23 cellular contexts compared by ENCODE assay signal in genomic region chr11:115475564-115475963, GRCh38.
"Had no signal": no experiment of that assay in that cellular context is flagged by ENCODE, and none has a peak within 500 bp of the region (broad histone marks: within the 10 kb centered on the region; RNA-seq: fewer than 3 reads in every experiment).

No MANE protein-coding gene starts in this region.

- H3K4me1 ChIP-seq: esophagus muscularis mucosa, foreskin keratinocyte, gastroesophageal sphincter, left ventricle myocardium inferior, lower lobe of right lung had no signal

- H3K9me3 ChIP-seq: esophagus muscularis mucosa, gastroesophageal sphincter, heart left ventricle, left ventricle myocardium inferior, lower lobe of right lung had no signal

- H3K4me3 ChIP-seq: coronary artery, dorsolateral prefrontal cortex, esophagus muscularis mucosa, gastroesophageal sphincter, heart left ventricle, hepatocyte, left ventricle myocardium inferior, lower lobe of right lung had no signal

- H3K27me3 ChIP-seq: dorsolateral prefrontal cortex, esophagus muscularis mucosa, foreskin keratinocyte, gastroesophageal sphincter, heart left ventricle, hepatocyte had no signal

- H2AFZ ChIP-seq: hepatocyte had no signal

- H3K36me3 ChIP-seq: esophagus muscularis mucosa, gastroesophageal sphincter, heart left ventricle, left ventricle myocardium inferior, lower lobe of right lung had no signal

- H3K4me2 ChIP-seq: hepatocyte had no signal

- DNase-seq: dermis blood vessel endothelial cell; dorsolateral prefrontal cortex; effector CD4-positive, alpha-beta T cell; effector memory CD4-positive, alpha-beta T cell; foreskin keratinocyte; heart left ventricle; hypothalamus; immature natural killer cell; islet precursor cell; kidney; kidney glomerular epithelial cell; left colon; left ventricle myocardium inferior; lower lobe of right lung; mesenchymal stem cell; naive thymus-derived CD4-positive, alpha-beta T cell had no signal

- FAIRE-seq: colon, endothelial cell of umbilical vein, kidney had no signal

- H3K27ac ChIP-seq: coronary artery, dorsolateral prefrontal cortex, esophagus muscularis mucosa, foreskin keratinocyte, gastroesophageal sphincter, heart left ventricle, hepatocyte, left ventricle myocardium inferior, lower lobe of right lung had no signal

- ATAC-seq: foreskin keratinocyte; gastroesophageal sphincter; heart left ventricle; left colon; left lobe of liver; lower lobe of right lung; naive thymus-derived CD4-positive, alpha-beta T cell had no signal
